Comparison of ENCODE assay signal across 1 cellular context in genomic region chr6:87698618-87699017, GRCh38.
TF ChIP-seq lines count a peak whose summit lies in the region.

No MANE protein-coding gene starts in this region.

TF ChIP-seq in K562, 482 proteins besides CTCF, POLR2A, EP300 and RAD21 (continued from another document):
- TF ChIP-seq MNT (conservative IDR thresholded peaks at IDR 0.05) (0 out of 4 replicates have a peak, but pooled peaks of 1 of the 2 experiments have one; percentile 8), ELF1 (tag; IDR thresholded peaks at IDR 0.05) (0 out of 2 replicates have a peak, but pooled peaks have one; percentile 10)
